In the genomic region with DNA sequence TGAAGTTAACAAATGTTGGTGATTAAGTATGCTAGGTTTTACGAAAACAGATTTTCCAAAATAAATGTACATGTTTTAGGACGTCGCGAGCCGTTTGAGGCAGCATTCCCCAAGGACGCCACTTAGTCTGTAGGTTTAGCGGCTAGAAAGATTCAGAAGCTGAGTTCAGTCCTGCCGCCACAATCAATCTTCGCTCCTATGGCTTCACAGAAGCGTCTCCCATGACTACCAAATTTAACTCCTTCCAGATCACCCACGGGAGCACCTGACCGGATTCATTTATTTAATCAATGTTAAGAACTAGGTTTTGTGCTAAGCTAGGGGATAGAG, we compare ENCODE assay signal across 8 cellular contexts. TPM values are rescaled to one million over a fixed set of nuclear protein-coding genes. Genes with fewer than 3 reads are reported as not detected.
A peak's percentile ranks its signal among the peaks of the same experiment; 100 is the strongest.
DNase-seq lines count a peak whose midpoint lies in the region; FAIRE-seq and TF ChIP-seq lines count a peak whose summit lies in the region.

No MANE protein-coding gene starts in this region.

- TF ChIP-seq CTCF in GM10248 (IDR thresholded peaks at IDR 0.05; ENCODE audit: control extremely low read depth, extremely low read depth, low read depth, missing control alignments): no peak
- TF ChIP-seq CTCF in bronchial epithelial cell (IDR thresholded peaks at IDR 0.05; ENCODE audit: insufficient read depth, low read length, severe bottlenecking): no peak
- no peak for TF ChIP-seq CTCF in GM10266 (IDR thresholded peaks at IDR 0.05; ENCODE audit: control insufficient read depth, insufficient read depth, low read depth, missing control alignments)

- POLR2A ChIA-PET in GM10248 (lab: Yijun Ruan, JAX): interaction anchor here (1.0 kb wide), 1 partner anchor 10 kb away, joined by 3 read pairs; no protein-coding TSS in a partner anchor

- DNase-seq in ACHN: peak; percentile 44
- DNase-seq in GM10248 (ENCODE audit: extremely low spot score): peak; percentile 20
- peak; percentile 65 for DNase-seq in NCI-H748 (lab: John Stamatoyannopoulos, UW; ENCODE audit: unreplicated experiment)
- DNase-seq in bronchial epithelial cell (ENCODE audit: low read depth): peak; percentile 35
- peak; percentile 84 for DNase-seq in left kidney (ENCODE audit: low read depth, low spot score)
- peak in 14 of 49 donors; percentile 11 to 61 (median 30) for DNase-seq in substantia nigra (lab: John Stamatoyannopoulos, UW)
- no peak for DNase-seq in GM10266 (ENCODE audit: extremely low spot score)
- no peak for DNase-seq in stimulated activated CD4-positive, alpha-beta T cell treated with anti-CD3 and anti-CD28 coated beads, Interleukin-12 subunit alpha, Interleukin-12 subunit beta, amount 100 ng/mL, for 4 hours

- CTCF ChIA-PET in GM10248 (lab: Yijun Ruan, JAX): interaction anchor here (0.7 to 2.0 kb wide), 10 partner anchors 9 to 326 kb away, joined by 3 to 5 read pairs (median 4); a partner anchor contains a TSS

- peak overlapping the region; percentile 98 for H3K4me3 ChIP-seq in bronchial epithelial cell (ENCODE audit: low read depth, low read length)

- peak overlapping the region; percentile 94 for H3K27ac ChIP-seq in substantia nigra (ENCODE audit: low read depth, low read length, poor library complexity, severe bottlenecking)

- in situ Hi-C loops in ACHN (cut with HindIII; ENCODE audit: low pct_ligation_motif_present, low pct_unique_long_range_greater_than_20kb, low sequenced_read_pairs): no loop called here

- no peaks in the 10 kb centered on the region for H3K27me3 ChIP-seq in bronchial epithelial cell (ENCODE audit: control insufficient read depth, insufficient read depth, low read length)

- no peak for FAIRE-seq in bronchial epithelial cell (lab: Jason Lieb, UNC)

- peaks cover 3% of the 10 kb centered on the region for H3K36me3 ChIP-seq in bronchial epithelial cell (ENCODE audit: control insufficient read depth, insufficient read depth, low read length)

RNA-seq across cellular contexts. Expression of a gene that starts 0.8 kb away (rescaled TPM):
- 177 and 249 TPM in 2 replicates for total RNA-seq in bronchial epithelial cell

RNA-seq across cellular contexts. Expression of a gene that starts 43.9 kb away (rescaled TPM):
- total RNA-seq in bronchial epithelial cell: 0.13 TPM in 1 of 2 replicates, not detected in the other

Comparison
In these comparisons a context has a peak if more than half of its experiments do, and no peak if none do; other contexts are left out.
1. DNase-seq: peak in ACHN (single experiment), GM10248 (single experiment), NCI-H748 (single experiment), bronchial epithelial cell (single experiment) and left kidney (single experiment); none in GM10266 (single experiment) and stimulated activated CD4-positive, alpha-beta T cell treated with anti-CD3 and anti-CD28 coated beads, Interleukin-12 subunit alpha, Interleukin-12 subunit beta, amount 100 ng/mL, for 4 hours (single experiment).